15 cellular contexts compared by ENCODE assay signal in genomic region chr1:210687582-210688279, GRCh38.
A peak's percentile ranks its signal among the peaks of the same experiment; 100 is the strongest.
DNase-seq lines count a peak whose midpoint lies in the region; ATAC-seq, FAIRE-seq and TF ChIP-seq lines count a peak whose summit lies in the region.
"Had no signal": no experiment of that assay in that cellular context is flagged by ENCODE, and none has a peak within 500 bp of the region (broad histone marks: within the 10 kb centered on the region; RNA-seq: fewer than 3 reads in every experiment).

No MANE protein-coding gene starts in this region.

- no peak overlapping the region for H3K9ac ChIP-seq in H1 (replicated peaks in 1 of 4; ENCODE audit: extremely low read depth in 1 of 4, low read depth in 3 of 4, low read length in 3 of 4)

- no peak overlapping the region for H2AK5ac ChIP-seq in H1 (ENCODE audit: low read depth, low read length)

- TF ChIP-seq EP300 in H1 (IDR thresholded peaks at IDR 0.05; ENCODE audit: borderline replicate concordance in 1 of 2, low read depth in 2 of 2, low read length in 2 of 2), result no peak

- no peak for TF ChIP-seq RAD21 in H1 (IDR thresholded peaks at IDR 0.05 in 1 of 2, conservative IDR thresholded peaks at IDR 0.05 in 1 of 2; ENCODE audit: low read depth in 2 of 2, low read length in 2 of 2)

- no peak overlapping the region for H3K4ac ChIP-seq in H1 (replicated peaks; ENCODE audit: insufficient read length, low read depth, low read length)

- H4K8ac ChIP-seq in H1 (ENCODE audit: extremely low read depth, insufficient read depth, low read length), result peak overlapping the region; percentile 9; the same call in 1 of the 2 replicates

- no peak overlapping the region for H2BK15ac ChIP-seq in H1 (ENCODE audit: low read length)

- FAIRE-seq in H1 (lab: Jason Lieb, UNC), result no peak

- no peak overlapping the region for H2AFZ ChIP-seq in H1 (ENCODE audit: low read length)

- H3K9me3 ChIP-seq in H1 (ENCODE audit: insufficient read depth in 2 of 2, low read depth in 1 of 2, low read length in 1 of 2), result no peaks in the 10 kb centered on the region; a peak in 1 of 4 replicates
- H3K9me3 ChIP-seq in upper lobe of right lung, result no peaks in the 10 kb centered on the region

- H3K4me3 Mint-ChIP-seq in activated T-cell treated with anti-CD3 and anti-CD28 coated beads, Interleukin-2, amount 50 U/mL, for 72 hours, result peak overlapping the region in 1 of 2 donors; percentile 23
- H3K4me3 Mint-ChIP-seq: effector memory CD8-positive, alpha-beta T cell had no signal

- peaks cover 39% of the 10 kb centered on the region for H3K4me1 Mint-ChIP-seq in activated T-cell treated with anti-CD3 and anti-CD28 coated beads, Interleukin-2, amount 50 U/mL, for 72 hours (ENCODE audit: low read depth)

- H3K14ac ChIP-seq in H1 (ENCODE audit: insufficient read length), result no peak overlapping the region

- TF ChIP-seq CTCF in NB4 (IDR thresholded peaks at IDR 0.05; ENCODE audit: low read depth, low read length), result no peak
- no peak for TF ChIP-seq CTCF in H1 (IDR thresholded peaks at IDR 0.05; ENCODE audit: control extremely low read depth in 1 of 3, insufficient read depth in 1 of 3, low read depth in 1 of 3, low read length in 3 of 3)
- no peak for TF ChIP-seq CTCF in upper lobe of right lung (IDR thresholded peaks at IDR 0.05)

- TF ChIP-seq POLR2A in NB4 (IDR thresholded peaks at IDR 0.05; ENCODE audit: extremely low read depth, insufficient read length) (no peak), H1 (IDR thresholded peaks at IDR 0.05; ENCODE audit: control extremely low read depth in 1 of 2, low read depth in 2 of 2, low read length in 2 of 2) (no peak)

- no peak overlapping the region for H4K91ac ChIP-seq in H1 (replicated peaks; ENCODE audit: insufficient read length, low read length)

- no peak overlapping the region for H3K23ac ChIP-seq in H1 (ENCODE audit: insufficient read length)

- H3K4me3 ChIP-seq in NB4 (ENCODE audit: low read depth, low read length), result no peak overlapping the region
- H3K4me3 ChIP-seq in H1 (ENCODE audit: extremely low read depth in 1 of 4, insufficient read depth in 2 of 4, low read depth in 3 of 4, low read length in 4 of 4), result no peak overlapping the region
- no peak overlapping the region for H3K4me3 ChIP-seq in upper lobe of right lung
- H3K4me3 ChIP-seq: SK-N-MC had no signal

- H2BK20ac ChIP-seq in H1 (ENCODE audit: low read length), result no peak overlapping the region

- H3K27ac ChIP-seq in H1 (ENCODE audit: low read depth, low read length) (no peak overlapping the region), upper lobe of right lung (no peak overlapping the region)
- H3K27ac ChIP-seq: SK-N-MC had no signal

- H3K36me3 ChIP-seq in H1 (ENCODE audit: control insufficient read depth in 2 of 4, insufficient read depth in 4 of 4, low read length in 3 of 4) (no peaks in the 10 kb centered on the region), upper lobe of right lung (no peaks in the 10 kb centered on the region)

- no peak overlapping the region for H3K27ac Mint-ChIP-seq in activated T-cell treated with anti-CD3 and anti-CD28 coated beads, Interleukin-2, amount 50 U/mL, for 72 hours
- H3K27ac Mint-ChIP-seq: effector memory CD8-positive, alpha-beta T cell had no signal

- H4K20me1 ChIP-seq in H1 (replicated peaks in 1 of 2; ENCODE audit: control insufficient read depth in 1 of 2, insufficient read depth in 2 of 2, low read length in 2 of 2), result no peaks in the 10 kb centered on the region

- no peak overlapping the region for H2BK120ac ChIP-seq in H1 (replicated peaks; ENCODE audit: low read depth, low read length)

- no peak overlapping the region for H4K5ac ChIP-seq in H1 (ENCODE audit: insufficient read length, low read depth, low read length)

- H3K56ac ChIP-seq in H1 (replicated peaks; ENCODE audit: insufficient read length, low read depth, low read length), result no peak overlapping the region

- H3K36me3 Mint-ChIP-seq in activated T-cell treated with anti-CD3 and anti-CD28 coated beads, Interleukin-2, amount 50 U/mL, for 72 hours (ENCODE audit: insufficient read depth in 2 of 2), result no peaks in the 10 kb centered on the region

- H2BK5ac ChIP-seq in H1 (ENCODE audit: low read depth, low read length), result no peak overlapping the region

- CTCF ChIA-PET in H1 (lab: Charles Lee; ENCODE audit: partially characterized antibody), result no interaction called here

- peaks cover 4% of the 10 kb centered on the region for H3K27me3 Mint-ChIP-seq in activated T-cell treated with anti-CD3 and anti-CD28 coated beads, Interleukin-2, amount 50 U/mL, for 72 hours (ENCODE audit: low read depth)
- H3K27me3 Mint-ChIP-seq: effector memory CD8-positive, alpha-beta T cell had no signal

- no peak overlapping the region for H3K18ac ChIP-seq in H1 (ENCODE audit: extremely low read depth, low read length)

- no peaks in the 10 kb centered on the region; the same call in 1 of the 2 replicates for H3K79me1 ChIP-seq in H1 (ENCODE audit: low read depth, low read length)

- DNase-seq in activated T-cell treated with anti-CD3 and anti-CD28 coated beads, Interleukin-2, amount 50 U/mL, for 72 hours, result peak; percentile 26 to 27
- DNase-seq in activated T-cell treated with anti-CD3 and anti-CD28 coated beads, Interleukin-2, amount 50 U/mL, for 48 hours, result no peak
- DNase-seq in NB4 (ENCODE audit: low read depth), result peak; percentile 3
- no peak for DNase-seq in H1 (ENCODE audit: low read depth in 1 of 2, low spot score in 2 of 2)
- DNase-seq in upper lobe of right lung, result no peak
- DNase-seq in NCI-H2029 treated with DMSO at 0.1 percent for 48 hours (lab: John Stamatoyannopoulos, UW), result no peak
- DNase-seq in HPDE6-E6E7 (ENCODE audit: extremely low spot score), result no peak
- DNase-seq: activated naive CD4-positive, alpha-beta T cell treated with Interleukin-2 at 50 U/mL for 16 hours; DND-41; effector memory CD8-positive, alpha-beta T cell; NCI-H1417; NCI-H345; stimulated activated naive CD8-positive, alpha-beta T cell treated with anti-CD3 and anti-CD28 coated beads, Interleukin-15, Interleukin-2, amounts not matched to agents 100 U/mL and 50 U/mL, for 24 hours had no signal

- no peaks in the 10 kb centered on the region for H3K79me2 ChIP-seq in H1 (ENCODE audit: control insufficient read depth in 1 of 2, insufficient read depth in 2 of 2, low read length in 2 of 2)

- no peaks in the 10 kb centered on the region for H3K27me3 ChIP-seq in H1 (replicated peaks in 1 of 4; ENCODE audit: control insufficient read depth in 3 of 4, extremely low read depth in 1 of 4, insufficient read depth in 3 of 4, low read length in 3 of 4)
- H3K27me3 ChIP-seq in upper lobe of right lung, result no peaks in the 10 kb centered on the region

- WGBS in H1 (ENCODE audit: extremely low coverage in 1 of 2, insufficient coverage in 1 of 2, insufficient read length in 1 of 2, insufficient replicate concordance in 2 of 2, low coverage in 1 of 2, low lambda C conversion rate in 2 of 2, missing lambda C conversion rate in 1 of 2), 2 experiments, result 88% methylated on average over 7 of the region's 7 CpGs; no CpG with 5 or more reads in 1 of the 2 experiments

- peak; percentile 54 to 62 for ATAC-seq in activated T-cell treated with anti-CD3 and anti-CD28 coated beads, Interleukin-2, amount 50 U/mL, for 72 hours (replicated peaks in 1 of 2)
- peak; percentile 23 for ATAC-seq in upper lobe of right lung
- no peak for ATAC-seq in HG02973 (IDR thresholded peaks at IDR 0.05; ENCODE audit: unreplicated experiment)
- ATAC-seq: effector memory CD8-positive, alpha-beta T cell had no signal

- H3K9me3 Mint-ChIP-seq in activated T-cell treated with anti-CD3 and anti-CD28 coated beads, Interleukin-2, amount 50 U/mL, for 72 hours, result no peaks in the 10 kb centered on the region
- H3K9me3 Mint-ChIP-seq: effector memory CD8-positive, alpha-beta T cell had no signal

- H3K4me1 ChIP-seq in H1 (replicated peaks in 1 of 4; ENCODE audit: control insufficient read depth in 3 of 4, insufficient read depth in 4 of 4, low read length in 3 of 4) (no peaks in the 10 kb centered on the region), upper lobe of right lung (no peaks in the 10 kb centered on the region)

- H3K4me2 ChIP-seq in H1 (ENCODE audit: insufficient read depth in 1 of 2, low read depth in 2 of 2, low read length in 2 of 2), result no peak overlapping the region

- H2BK12ac ChIP-seq in H1 (ENCODE audit: low read depth, low read length), result no peak overlapping the region

- intact Hi-C loops in upper lobe of right lung (cut with DNase I), result no loop called here

- POLR2A ChIA-PET in H1 (lab: Charles Lee; ENCODE audit: partially characterized antibody), result no interaction called here

- no peaks in the 10 kb centered on the region for H3K23me2 ChIP-seq in H1 (ENCODE audit: low read depth, low read length)

TF ChIP-seq in H1, 55 proteins besides CTCF, POLR2A, EP300 and RAD21:
- no peak for TF ChIP-seq SIX5 (IDR thresholded peaks at IDR 0.05; ENCODE audit: low read depth, low read length)
- TF ChIP-seq, protein P1, sequence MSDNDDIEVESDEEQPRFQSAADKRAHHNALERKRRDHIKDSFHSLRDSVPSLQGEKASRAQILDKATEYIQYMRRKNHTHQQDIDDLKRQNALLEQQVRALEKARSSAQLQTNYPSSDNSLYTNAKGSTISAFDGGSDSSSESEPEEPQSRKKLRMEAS (IDR thresholded peaks at IDR 0.05), result no peak

Comparison
In these comparisons a context has a peak if more than half of its experiments do, and no peak if none do; other contexts are left out.
1. DNase-seq: peak in activated T-cell treated with anti-CD3 and anti-CD28 coated beads, Interleukin-2, amount 50 U/mL, for 72 hours (2 of 2) and NB4 (single experiment); none in activated T-cell treated with anti-CD3 and anti-CD28 coated beads, Interleukin-2, amount 50 U/mL, for 48 hours (0 of 2), H1 (0 of 2), upper lobe of right lung (single experiment), NCI-H2029 treated with DMSO at 0.1 percent for 48 hours (single experiment) and HPDE6-E6E7 (single experiment).